In the genomic region with DNA sequence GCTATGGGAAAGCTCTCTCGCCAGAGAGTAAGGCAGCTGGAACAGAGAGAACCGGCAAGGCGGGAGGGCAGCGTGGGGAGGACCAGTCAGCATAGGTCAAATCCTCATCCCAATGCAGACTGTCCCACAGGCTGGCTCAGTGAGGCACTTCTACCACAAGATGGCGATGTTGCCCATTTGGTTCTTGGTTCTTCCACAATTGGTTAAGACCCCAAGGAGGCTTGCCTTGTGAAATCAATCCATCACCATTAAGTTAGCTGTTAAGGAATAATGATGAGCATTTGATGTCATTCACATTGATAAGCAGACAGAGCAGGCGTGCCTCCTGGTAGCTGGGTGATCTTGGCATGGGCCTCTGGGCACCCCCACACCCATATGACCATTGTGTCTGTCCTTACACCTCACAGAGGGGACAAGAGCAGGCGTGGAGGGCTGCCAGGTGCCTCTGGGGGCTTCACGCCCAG, we compare ENCODE assay signal across 9 cellular contexts. TPM values are rescaled to one million over a fixed set of nuclear protein-coding genes. Genes with fewer than 3 reads are reported as not detected.
DNase-seq lines count a peak whose midpoint lies in the region; ATAC-seq, FAIRE-seq and TF ChIP-seq lines count a peak whose summit lies in the region.
"Had no signal": no experiment of that assay in that cellular context is flagged by ENCODE, and none has a peak within 500 bp of the region (broad histone marks: within the 10 kb centered on the region; RNA-seq: fewer than 3 reads in every experiment).

No MANE protein-coding gene starts in this region.

- no peak overlapping the region for H3K9ac ChIP-seq in HepG2 (ENCODE audit: insufficient read depth, low read depth, low read length)

- ATAC-seq in HG02884 (IDR thresholded peaks at IDR 0.05; ENCODE audit: unreplicated experiment) (peak; percentile 80), HepG2 (peak; percentile 88)
- ATAC-seq in activated CD4-positive, CD25-positive, alpha-beta regulatory T cell treated with anti-CD3 and anti-CD28 coated beads, Interleukin-2, amount 50 U/mL, for 24 hours: peak; percentile 45 to 68

- no peaks in the 10 kb centered on the region for H3K79me2 ChIP-seq in HepG2 (ENCODE audit: insufficient read depth, low read length)

- no peak overlapping the region for H2AFZ ChIP-seq in HepG2 (ENCODE audit: low read length)

- no peaks in the 10 kb centered on the region for H3K36me3 ChIP-seq in HepG2 (replicated peaks in 1 of 2; ENCODE audit: control insufficient read depth in 1 of 2, insufficient read depth in 2 of 2, low read length in 2 of 2)
- H3K36me3 ChIP-seq: BLaER1 treated with 17β-estradiol and CSF1 and Interleukin-3, amounts not matched to agents 10 nM and 100 nM had no signal

- TF ChIP-seq CTCF in choroid plexus epithelial cell (conservative IDR thresholded peaks at IDR 0.05; ENCODE audit: low read depth, low read length) (peak; percentile 95), HepG2 (CRISPR knock-in tag; IDR thresholded peaks at IDR 0.05) (peak; percentile 99)

- peaks cover 0 to 11% of the 10 kb centered on the region in 2 experiments; a peak in 2 of 5 replicates for H3K27me3 ChIP-seq in HepG2 (ENCODE audit: control insufficient read depth in 1 of 2, insufficient read depth in 2 of 2, low read length in 2 of 2)
- H3K27me3 ChIP-seq: BLaER1 treated with 17β-estradiol and CSF1 and Interleukin-3, amounts not matched to agents 10 nM and 100 nM had no signal

- CTCF ChIA-PET in HepG2 (lab: Yijun Ruan, JAX; ENCODE audit: low intra/inter-chr PET ratio, low total read pairs): interaction anchor here (1.2 to 4.1 kb wide), 3 partner anchors 164 to 227 kb away, joined by 6 to 71 read pairs (median 8); a partner anchor contains a TSS

- in situ Hi-C loops in HepG2 (cut with HindIII; ENCODE audit: extremely low pct_ligation_motif_present, low pct_unique_long_range_greater_than_20kb): loop anchor here (5.0 kb wide), 1 partner anchor 165 kb away; a partner anchor contains a TSS

- no TSS peak for BruUV-seq in HepG2 (replicated peaks; lab: Mats Ljungman, UMichigan)

- intact Hi-C loops in HepG2 (cut with micrococcal nuclease; ENCODE audit: unreplicated experiment): loop anchor here (1.0 to 5.0 kb wide), 2 partner anchors 164 to 280 kb away; no protein-coding TSS in a partner anchor

- TF ChIP-seq RAD21 in HepG2 (CRISPR knock-in tag; IDR thresholded peaks at IDR 0.05): peak; percentile 89

- WGBS in HepG2 (ENCODE audit: low lambda C conversion rate): 1% methylated on average over 7 of the region's 8 CpGs

- no peak for TF ChIP-seq POLR2A in HepG2 (IDR thresholded peaks at IDR 0.05; ENCODE audit: insufficient read depth in 1 of 2, low read depth in 2 of 2, low read length in 2 of 2)

- no peaks in the 10 kb centered on the region for H4K20me1 ChIP-seq in HepG2 (ENCODE audit: insufficient read depth, low read length)
- H4K20me1 ChIP-seq: BLaER1 treated with 17β-estradiol and CSF1 and Interleukin-3, amounts not matched to agents 10 nM and 100 nM had no signal

- no peak overlapping the region for H3K27ac ChIP-seq in HepG2 (ENCODE audit: extremely low read length, insufficient read depth, low read length)
- H3K27ac ChIP-seq: BLaER1 treated with 17β-estradiol and CSF1 and Interleukin-3, amounts not matched to agents 10 nM and 100 nM had no signal

- POLR2A ChIA-PET in HepG2 (lab: Yijun Ruan, JAX): interaction anchor here (1.3 to 1.9 kb wide), 2 partner anchors 167 to 220 kb away, joined by 5 to 6 read pairs; no protein-coding TSS in a partner anchor

- DNase-seq in NCI-H2081 (lab: John Stamatoyannopoulos, UW) (peak; percentile 59 to 61), NCI-H2081 treated with DMSO at 0.1 percent for 48 hours (lab: John Stamatoyannopoulos, UW) (no peak), NCI-H2171 treated with DMSO at 0.1 percent for 48 hours (lab: John Stamatoyannopoulos, UW) (peak; percentile 60), choroid plexus epithelial cell (ENCODE audit: low read depth) (peak; percentile 87), HepG2 (ENCODE audit: low spot score) (peak; percentile 84)
- DNase-seq in stimulated activated CD4-positive, alpha-beta T cell treated with anti-CD3 and anti-CD28 coated beads, TNF-alpha, amount 100 ng/mL, for 4 hours (ENCODE audit: low read depth in 3 of 3): peak; percentile 10 to 21 (median 21)

- H3K9me3 ChIP-seq in HepG2 (ENCODE audit: low read length): no peaks in the 10 kb centered on the region
- H3K9me3 ChIP-seq: BLaER1 treated with 17β-estradiol and CSF1 and Interleukin-3, amounts not matched to agents 10 nM and 100 nM had no signal

- H3K4me2 ChIP-seq in HepG2 (ENCODE audit: low read depth, low read length): no peak overlapping the region
- H3K4me2 ChIP-seq: BLaER1 treated with 17β-estradiol and CSF1 and Interleukin-3, amounts not matched to agents 10 nM and 100 nM had no signal

- TF ChIP-seq EP300 in HepG2 (IDR thresholded peaks at IDR 0.05; ENCODE audit: low read depth in 2 of 2, low read length in 2 of 2): no peak
- no peak for TF ChIP-seq EP300 in HepG2 (CRISPR knock-in tag; IDR thresholded peaks at IDR 0.05; ENCODE audit: borderline replicate concordance)

- H3K4me3 ChIP-seq in choroid plexus epithelial cell (ENCODE audit: low read depth, low read length) (no peak overlapping the region), HepG2 (replicated peaks in 1 of 3; ENCODE audit: insufficient read depth in 1 of 3, low read depth in 2 of 3, low read length in 3 of 3) (no peak overlapping the region)
- H3K4me3 ChIP-seq: BLaER1 treated with 17β-estradiol and CSF1 and Interleukin-3, amounts not matched to agents 10 nM and 100 nM had no signal

- peaks cover 19% of the 10 kb centered on the region for H3K4me1 ChIP-seq in HepG2 (ENCODE audit: insufficient read depth, low read length)

- peak; percentile 100 for FAIRE-seq in HepG2 (lab: Jason Lieb, UNC)

RNA-seq across cellular contexts. Expression of a gene that starts 2.4 kb away (rescaled TPM):
- total RNA-seq in HepG2 (2016; rRNA removed; fragmentation: Illumina TruSeq; extraction: Trizol): not detected in 2 replicates
- not detected in 2 replicates for total RNA-seq in HepG2 (2016; cell fraction: cytosol; rRNA removed; fragmentation: Illumina TruSeq; extraction: Trizol; ENCODE audit: low read depth)
- total RNA-seq in HepG2 (2016; cell fraction: insoluble cytoplasmic fraction; rRNA removed; fragmentation: Illumina TruSeq; extraction: Trizol): not detected in 2 replicates
- total RNA-seq in HepG2 (2016; cell fraction: membrane; rRNA removed; fragmentation: Illumina TruSeq; extraction: Trizol): not detected in 2 replicates
- not detected in 2 replicates for total RNA-seq in HepG2 (2016; cell fraction: nucleus; rRNA removed; fragmentation: Illumina TruSeq; extraction: Trizol)
- not detected in 2 replicates for polyA plus RNA-seq in HepG2 (2011; rRNA removed)
- not detected in 2 replicates for polyA plus RNA-seq in HepG2 (2011; cell fraction: cytosol; rRNA removed)
- not detected in 2 replicates for polyA plus RNA-seq in HepG2 (2011; cell fraction: nucleus; rRNA removed)
- not detected in 2 replicates for polyA plus RNA-seq in HepG2 (2012)
- polyA plus RNA-seq in HepG2 (2016; cell fraction: cytosol; fragmentation: Illumina TruSeq; extraction: Trizol; ENCODE audit: low read depth): not detected in 2 replicates
- polyA plus RNA-seq in HepG2 (2016; cell fraction: insoluble cytoplasmic fraction; fragmentation: Illumina TruSeq; extraction: Trizol; ENCODE audit: low read depth): not detected in 2 replicates
- not detected in 2 replicates for polyA plus RNA-seq in HepG2 (2016; cell fraction: membrane; fragmentation: Illumina TruSeq; extraction: Trizol; ENCODE audit: low read depth)
- polyA plus RNA-seq in HepG2 (2016; cell fraction: nucleus; fragmentation: Illumina TruSeq; extraction: Trizol; ENCODE audit: insufficient read depth, low read depth): not detected in 2 replicates
- polyA minus RNA-seq in HepG2 (2011; rRNA and poly(A)+ RNA removed; ENCODE audit: low replicate concordance): not detected in 2 replicates
- not detected in 2 replicates for polyA minus RNA-seq in HepG2 (2011; cell fraction: cytosol; rRNA and poly(A)+ RNA removed)
- not detected in 2 replicates for polyA minus RNA-seq in HepG2 (2011; cell fraction: nucleus; rRNA and poly(A)+ RNA removed)

RNA-seq across cellular contexts. Expression of a gene that starts 10.8 kb away (rescaled TPM):
- total RNA-seq in HepG2 (2016; rRNA removed; fragmentation: Illumina TruSeq; extraction: Trizol): not detected in 2 replicates
- not detected in 2 replicates for total RNA-seq in HepG2 (2016; cell fraction: cytosol; rRNA removed; fragmentation: Illumina TruSeq; extraction: Trizol; ENCODE audit: low read depth)
- total RNA-seq in HepG2 (2016; cell fraction: insoluble cytoplasmic fraction; rRNA removed; fragmentation: Illumina TruSeq; extraction: Trizol): not detected in 2 replicates
- total RNA-seq in HepG2 (2016; cell fraction: membrane; rRNA removed; fragmentation: Illumina TruSeq; extraction: Trizol): not detected in 2 replicates
- not detected in 2 replicates for total RNA-seq in HepG2 (2016; cell fraction: nucleus; rRNA removed; fragmentation: Illumina TruSeq; extraction: Trizol)
- polyA plus RNA-seq in HepG2 (2011; rRNA removed): not detected in 2 replicates
- polyA plus RNA-seq in HepG2 (2011; cell fraction: cytosol; rRNA removed): not detected in 2 replicates
- not detected in 2 replicates for polyA plus RNA-seq in HepG2 (2011; cell fraction: nucleus; rRNA removed)
- polyA plus RNA-seq in HepG2 (2012): not detected in 2 replicates
- not detected in 2 replicates for polyA plus RNA-seq in HepG2 (2016; cell fraction: cytosol; fragmentation: Illumina TruSeq; extraction: Trizol; ENCODE audit: low read depth)
- polyA plus RNA-seq in HepG2 (2016; cell fraction: insoluble cytoplasmic fraction; fragmentation: Illumina TruSeq; extraction: Trizol; ENCODE audit: low read depth): not detected in 2 replicates
- not detected in 2 replicates for polyA plus RNA-seq in HepG2 (2016; cell fraction: membrane; fragmentation: Illumina TruSeq; extraction: Trizol; ENCODE audit: low read depth)
- not detected in 2 replicates for polyA plus RNA-seq in HepG2 (2016; cell fraction: nucleus; fragmentation: Illumina TruSeq; extraction: Trizol; ENCODE audit: insufficient read depth, low read depth)
- not detected in 2 replicates for polyA minus RNA-seq in HepG2 (2011; rRNA and poly(A)+ RNA removed; ENCODE audit: low replicate concordance)
- not detected in 2 replicates for polyA minus RNA-seq in HepG2 (2011; cell fraction: cytosol; rRNA and poly(A)+ RNA removed)
- polyA minus RNA-seq in HepG2 (2011; cell fraction: nucleus; rRNA and poly(A)+ RNA removed): not detected in 2 replicates

RNA-seq across cellular contexts. Expression of a gene that starts 20.6 kb away (rescaled TPM):
- total RNA-seq in HepG2 (2016; rRNA removed; fragmentation: Illumina TruSeq; extraction: Trizol): 9.5 and 15.2 TPM in 2 replicates
- total RNA-seq in HepG2 (2016; cell fraction: cytosol; rRNA removed; fragmentation: Illumina TruSeq; extraction: Trizol; ENCODE audit: low read depth): 5.7 and 8.3 TPM in 2 replicates
- total RNA-seq in HepG2 (2016; cell fraction: insoluble cytoplasmic fraction; rRNA removed; fragmentation: Illumina TruSeq; extraction: Trizol): 9.4 and 13.7 TPM in 2 replicates
- total RNA-seq in HepG2 (2016; cell fraction: membrane; rRNA removed; fragmentation: Illumina TruSeq; extraction: Trizol): 5.0 and 5.2 TPM in 2 replicates
- 31.9 and 36.9 TPM in 2 replicates for total RNA-seq in HepG2 (2016; cell fraction: nucleus; rRNA removed; fragmentation: Illumina TruSeq; extraction: Trizol)
- 16.1 and 16.3 TPM in 2 replicates for polyA plus RNA-seq in HepG2 (2011; rRNA removed)
- polyA plus RNA-seq in HepG2 (2011; cell fraction: cytosol; rRNA removed): 3.3 and 5.9 TPM in 2 replicates
- 32.8 and 44.6 TPM in 2 replicates for polyA plus RNA-seq in HepG2 (2011; cell fraction: nucleus; rRNA removed)
- polyA plus RNA-seq in HepG2 (2012): 17.1 and 18.6 TPM in 2 replicates
- 0.59 and 0.69 TPM in 2 replicates for polyA plus RNA-seq in HepG2 (2016; cell fraction: cytosol; fragmentation: Illumina TruSeq; extraction: Trizol; ENCODE audit: low read depth)
- 9.7 and 10.6 TPM in 2 replicates for polyA plus RNA-seq in HepG2 (2016; cell fraction: insoluble cytoplasmic fraction; fragmentation: Illumina TruSeq; extraction: Trizol; ENCODE audit: low read depth)
- polyA plus RNA-seq in HepG2 (2016; cell fraction: membrane; fragmentation: Illumina TruSeq; extraction: Trizol; ENCODE audit: low read depth): 2.0 and 2.7 TPM in 2 replicates
- 41.0 and 41.3 TPM in 2 replicates for polyA plus RNA-seq in HepG2 (2016; cell fraction: nucleus; fragmentation: Illumina TruSeq; extraction: Trizol; ENCODE audit: insufficient read depth, low read depth)
- polyA minus RNA-seq in HepG2 (2011; rRNA and poly(A)+ RNA removed; ENCODE audit: low replicate concordance): 6.7 and 8.6 TPM in 2 replicates
- polyA minus RNA-seq in HepG2 (2011; cell fraction: cytosol; rRNA and poly(A)+ RNA removed): 2.5 and 5.2 TPM in 2 replicates
- polyA minus RNA-seq in HepG2 (2011; cell fraction: nucleus; rRNA and poly(A)+ RNA removed): 82.9 and 91.0 TPM in 2 replicates

RNA-seq across cellular contexts. Expression of a gene that starts 49.0 kb away (rescaled TPM):
- total RNA-seq in HepG2 (2016; rRNA removed; fragmentation: Illumina TruSeq; extraction: Trizol): not detected in 2 replicates
- total RNA-seq in HepG2 (2016; cell fraction: cytosol; rRNA removed; fragmentation: Illumina TruSeq; extraction: Trizol; ENCODE audit: low read depth): not detected in 2 replicates
- total RNA-seq in HepG2 (2016; cell fraction: insoluble cytoplasmic fraction; rRNA removed; fragmentation: Illumina TruSeq; extraction: Trizol): not detected in 2 replicates
- total RNA-seq in HepG2 (2016; cell fraction: membrane; rRNA removed; fragmentation: Illumina TruSeq; extraction: Trizol): not detected in 2 replicates
- total RNA-seq in HepG2 (2016; cell fraction: nucleus; rRNA removed; fragmentation: Illumina TruSeq; extraction: Trizol): not detected in 2 replicates
- polyA plus RNA-seq in HepG2 (2011; rRNA removed): not detected in 2 replicates
- polyA plus RNA-seq in HepG2 (2011; cell fraction: cytosol; rRNA removed): not detected in 2 replicates
- polyA plus RNA-seq in HepG2 (2011; cell fraction: nucleus; rRNA removed): not detected in 2 replicates
- polyA plus RNA-seq in HepG2 (2012): not detected in 2 replicates
- polyA plus RNA-seq in HepG2 (2016; cell fraction: cytosol; fragmentation: Illumina TruSeq; extraction: Trizol; ENCODE audit: low read depth): not detected in 2 replicates
- polyA plus RNA-seq in HepG2 (2016; cell fraction: insoluble cytoplasmic fraction; fragmentation: Illumina TruSeq; extraction: Trizol; ENCODE audit: low read depth): not detected in 2 replicates
- polyA plus RNA-seq in HepG2 (2016; cell fraction: membrane; fragmentation: Illumina TruSeq; extraction: Trizol; ENCODE audit: low read depth): not detected in 2 replicates
- polyA plus RNA-seq in HepG2 (2016; cell fraction: nucleus; fragmentation: Illumina TruSeq; extraction: Trizol; ENCODE audit: insufficient read depth, low read depth): not detected in 2 replicates
- polyA minus RNA-seq in HepG2 (2011; rRNA and poly(A)+ RNA removed; ENCODE audit: low replicate concordance): not detected in 2 replicates
- polyA minus RNA-seq in HepG2 (2011; cell fraction: cytosol; rRNA and poly(A)+ RNA removed): not detected in 2 replicates
- polyA minus RNA-seq in HepG2 (2011; cell fraction: nucleus; rRNA and poly(A)+ RNA removed): not detected in 2 replicates
